1 cellular context compared by ENCODE assay signal in the genomic region with DNA sequence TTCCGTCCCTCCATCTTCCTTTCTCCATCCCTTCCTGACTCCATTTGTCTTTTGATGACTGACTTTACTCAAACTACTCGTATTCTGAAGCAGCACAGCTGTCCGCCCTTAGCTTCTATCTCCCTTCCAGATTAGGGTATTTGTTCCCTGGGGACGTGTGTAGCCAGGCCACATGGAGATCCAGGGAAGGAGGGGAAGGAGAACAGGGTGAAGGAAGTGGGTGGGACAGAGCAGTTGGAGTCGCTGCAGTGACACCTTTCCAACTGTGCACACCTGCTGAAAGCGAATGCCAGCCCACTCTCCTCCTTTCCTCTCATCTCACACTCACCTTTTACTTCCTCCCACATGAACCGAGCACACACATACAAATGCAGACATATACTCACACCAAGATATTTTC.
TF ChIP-seq lines count a peak whose summit lies in the region.

No MANE protein-coding gene starts in this region.

TF ChIP-seq in SK-N-SH treated with all-trans-retinoic acid at 6 μM for 48 hours, 23 proteins besides CTCF, POLR2A, EP300 and RAD21 (continued from another document):
- no peak for TF ChIP-seq ARNTL (CRISPR knock-in tag; IDR thresholded peaks at IDR 0.05; ENCODE audit: borderline replicate concordance, low read depth)
- no peak for TF ChIP-seq CSDC2 (CRISPR knock-in tag; IDR thresholded peaks at IDR 0.05)
- TF ChIP-seq, protein P1, sequence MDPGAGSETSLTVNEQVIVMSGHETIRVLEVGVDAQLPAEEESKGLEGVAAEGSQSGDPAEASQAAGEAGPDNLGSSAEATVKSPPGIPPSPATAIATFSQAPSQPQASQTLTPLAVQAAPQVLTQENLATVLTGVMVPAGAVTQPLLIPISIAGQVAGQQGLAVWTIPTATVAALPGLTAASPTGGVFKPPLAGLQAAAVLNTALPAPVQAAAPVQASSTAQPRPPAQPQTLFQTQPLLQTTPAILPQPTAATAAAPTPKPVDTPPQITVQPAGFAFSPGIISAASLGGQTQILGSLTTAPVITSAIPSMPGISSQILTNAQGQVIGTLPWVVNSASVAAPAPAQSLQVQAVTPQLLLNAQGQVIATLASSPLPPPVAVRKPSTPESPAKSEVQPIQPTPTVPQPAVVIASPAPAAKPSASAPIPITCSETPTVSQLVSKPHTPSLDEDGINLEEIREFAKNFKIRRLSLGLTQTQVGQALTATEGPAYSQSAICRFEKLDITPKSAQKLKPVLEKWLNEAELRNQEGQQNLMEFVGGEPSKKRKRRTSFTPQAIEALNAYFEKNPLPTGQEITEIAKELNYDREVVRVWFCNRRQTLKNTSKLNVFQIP (CRISPR knock-in tag; IDR thresholded peaks at IDR 0.05; ENCODE audit: borderline replicate concordance, low read depth): no peak
TF ChIP-seq in SK-N-SH treated with all-trans-retinoic acid at 6 μM for 48 hours: peak in this region for 0.
